ENCODE assay signal across 19 cellular contexts in genomic region chr22:44495629-44496028, GRCh38. TPM values are rescaled to one million over a fixed set of nuclear protein-coding genes. Genes with fewer than 3 reads are reported as not detected.
DNase-seq lines count a peak whose midpoint lies in the region; ATAC-seq and TF ChIP-seq lines count a peak whose summit lies in the region.
"Had no signal": no experiment of that assay in that cellular context is flagged by ENCODE, and none has a peak within 500 bp of the region (broad histone marks: within the 10 kb centered on the region; RNA-seq: fewer than 3 reads in every experiment).

No MANE protein-coding gene starts in this region.

- no peaks in the 10 kb centered on the region for H3K27me3 Mint-ChIP-seq in T-cell
- H3K27me3 Mint-ChIP-seq in endothelial cell (ENCODE audit: unreplicated experiment): peaks cover 5% of the 10 kb centered on the region
- H3K27me3 Mint-ChIP-seq: activated CD4-positive, alpha-beta T cell treated with anti-CD3 and anti-CD28 coated beads for 36 hours had no signal

- peaks cover 29% of the 10 kb centered on the region for H3K36me3 Mint-ChIP-seq in T-cell
- peaks cover 18% of the 10 kb centered on the region for H3K36me3 Mint-ChIP-seq in endothelial cell (ENCODE audit: low read depth, unreplicated experiment)
- peaks cover 13% of the 10 kb centered on the region for H3K36me3 Mint-ChIP-seq in stimulated activated effector memory CD8-positive, alpha-beta T cell treated with anti-CD3 and anti-CD28 coated beads, Interleukin-12 subunit alpha, Interleukin-12 subunit beta, amount 100 ng/mL, for 72 hours

- H3K9me3 ChIP-seq in cardiac muscle cell (ENCODE audit: low read depth) (no peaks in the 10 kb centered on the region), right cardiac atrium (ENCODE audit: control insufficient read depth, low read length) (no peaks in the 10 kb centered on the region)
- H3K9me3 ChIP-seq: esophagus squamous epithelium, vagina had no signal

- H3K4me1 ChIP-seq in cardiac muscle cell (ENCODE audit: low read depth) (peaks cover 11% of the 10 kb centered on the region), right cardiac atrium (ENCODE audit: control insufficient read depth, insufficient read depth, low read length) (peaks cover 10% of the 10 kb centered on the region)

- peak overlapping the region in 2 of 3 donors; percentile 75 to 78 for H3K4me3 Mint-ChIP-seq in T-cell
- peak overlapping the region; percentile 81 for H3K4me3 Mint-ChIP-seq in endothelial cell (ENCODE audit: unreplicated experiment)
- peak overlapping the region; percentile 62 for H3K4me3 Mint-ChIP-seq in stimulated activated effector memory CD8-positive, alpha-beta T cell treated with anti-CD3 and anti-CD28 coated beads, Interleukin-12 subunit alpha, Interleukin-12 subunit beta, amount 100 ng/mL, for 72 hours

- H3K9me3 Mint-ChIP-seq in T-cell (no peaks in the 10 kb centered on the region), endothelial cell (ENCODE audit: unreplicated experiment) (peaks cover 5% of the 10 kb centered on the region)
- H3K9me3 Mint-ChIP-seq in stimulated activated effector memory CD8-positive, alpha-beta T cell treated with anti-CD3 and anti-CD28 coated beads, Interleukin-12 subunit alpha, Interleukin-12 subunit beta, amount 100 ng/mL, for 72 hours: no peaks in the 10 kb centered on the region

- POLR2A ChIA-PET in T-cell (lab: Charles Lee): no interaction called here

- DNase-seq in cardiac muscle cell (ENCODE audit: low read depth in 1 of 2, low spot score in 1 of 2) (no peak), right cardiac atrium (no peak), T-cell (no peak), endothelial cell (ENCODE audit: low spot score) (no peak), HPDE6-E6E7 (ENCODE audit: extremely low spot score) (no peak), NCI-H69 (lab: John Stamatoyannopoulos, UW) (no peak)
- no peak for DNase-seq in stimulated activated effector memory CD8-positive, alpha-beta T cell treated with anti-CD3 and anti-CD28 coated beads, Interleukin-12 subunit alpha, Interleukin-12 subunit beta, amount 100 ng/mL, for 72 hours (ENCODE audit: low spot score in 2 of 2)
- DNase-seq: activated CD4-positive, alpha-beta T cell treated with anti-CD3 and anti-CD28 coated beads for 36 hours; Calu3; esophagus squamous epithelium; H7; left ventricle myocardium superior; NCI-H1436; posterior cingulate gyrus; small intestine; stimulated activated CD4-positive, alpha-beta T cell treated with anti-CD3 and anti-CD28 coated beads, Interleukin-4, amount 100 ng/mL, for 1 hour had no signal

- no peak for TF ChIP-seq CTCF in cardiac muscle cell (IDR thresholded peaks at IDR 0.05; ENCODE audit: low read depth, low read length)
- TF ChIP-seq CTCF in endothelial cell (IDR thresholded peaks at IDR 0.05; ENCODE audit: unreplicated experiment): no peak

- no peak for ATAC-seq in right cardiac atrium
- no peak for ATAC-seq in T-cell (replicated peaks in 1 of 4)
- no peak for ATAC-seq in stimulated activated effector memory CD8-positive, alpha-beta T cell treated with anti-CD3 and anti-CD28 coated beads, Interleukin-12 subunit alpha, Interleukin-12 subunit beta, amount 100 ng/mL, for 72 hours
- ATAC-seq in GM19455 (IDR thresholded peaks at IDR 0.05; ENCODE audit: unreplicated experiment): no peak
- ATAC-seq: activated CD4-positive, alpha-beta T cell treated with anti-CD3 and anti-CD28 coated beads for 36 hours; left ventricle myocardium superior had no signal

- intact Hi-C loops in right cardiac atrium (cut with DNase I): no loop called here

- peak overlapping the region; percentile 73 to 81 for H3K27ac Mint-ChIP-seq in T-cell
- H3K27ac Mint-ChIP-seq in endothelial cell (ENCODE audit: unreplicated experiment): no peak overlapping the region
- H3K27ac Mint-ChIP-seq in stimulated activated effector memory CD8-positive, alpha-beta T cell treated with anti-CD3 and anti-CD28 coated beads, Interleukin-12 subunit alpha, Interleukin-12 subunit beta, amount 100 ng/mL, for 72 hours: peak overlapping the region; percentile 71

- H3K36me3 ChIP-seq in cardiac muscle cell: no peaks in the 10 kb centered on the region

- H3K27ac ChIP-seq in cardiac muscle cell (peak overlapping the region; percentile 98), right cardiac atrium (ENCODE audit: low read length) (no peak overlapping the region)
- H3K27ac ChIP-seq: esophagus squamous epithelium, SK-N-MC, vagina had no signal

- H3K4me3 ChIP-seq in cardiac muscle cell (no peak overlapping the region), right cardiac atrium (ENCODE audit: low read length) (no peak overlapping the region)
- H3K4me3 ChIP-seq: esophagus squamous epithelium, SK-N-MC, vagina had no signal

- H3K4me1 Mint-ChIP-seq in T-cell (peaks cover 39 to 64% (median 58%) of the 10 kb centered on the region in 3 donors), endothelial cell (ENCODE audit: unreplicated experiment) (peaks cover 3% of the 10 kb centered on the region)
- H3K4me1 Mint-ChIP-seq in stimulated activated effector memory CD8-positive, alpha-beta T cell treated with anti-CD3 and anti-CD28 coated beads, Interleukin-12 subunit alpha, Interleukin-12 subunit beta, amount 100 ng/mL, for 72 hours: peaks cover 52% of the 10 kb centered on the region

- WGBS in right cardiac atrium: 98% methylated on average over 8 of the region's 8 CpGs

- CTCF ChIA-PET in T-cell (lab: Charles Lee): no interaction called here

- H3K27me3 ChIP-seq in cardiac muscle cell (no peaks in the 10 kb centered on the region), right cardiac atrium (ENCODE audit: control insufficient read depth, insufficient read depth) (no peaks in the 10 kb centered on the region)
- H3K27me3 ChIP-seq: vagina had no signal

RNA-seq across cellular contexts. Expression of gene RTL6, which starts 2.4 kb away (rescaled TPM):
- 50.7 and 55.5 TPM in 2 replicates for total RNA-seq in cardiac muscle cell
- polyA plus RNA-seq in cardiac muscle cell: 30.0 and 37.4 TPM in 2 replicates
- total RNA-seq in right cardiac atrium: 10 to 100 TPM; 27.3 to 35.4 (median 31.1) TPM
- 10.0 TPM for polyA plus RNA-seq in right cardiac atrium
- total RNA-seq in T-cell: 10 to 100 TPM in 4 of 5 donors, 1 to 10 TPM in 1; 8.9 to 27.9 (median 23.8) TPM
- 18.8 TPM for total RNA-seq in endothelial cell (ENCODE audit: unreplicated experiment)
